Comparison of ENCODE assay signal across 9 cellular contexts in the genomic region with DNA sequence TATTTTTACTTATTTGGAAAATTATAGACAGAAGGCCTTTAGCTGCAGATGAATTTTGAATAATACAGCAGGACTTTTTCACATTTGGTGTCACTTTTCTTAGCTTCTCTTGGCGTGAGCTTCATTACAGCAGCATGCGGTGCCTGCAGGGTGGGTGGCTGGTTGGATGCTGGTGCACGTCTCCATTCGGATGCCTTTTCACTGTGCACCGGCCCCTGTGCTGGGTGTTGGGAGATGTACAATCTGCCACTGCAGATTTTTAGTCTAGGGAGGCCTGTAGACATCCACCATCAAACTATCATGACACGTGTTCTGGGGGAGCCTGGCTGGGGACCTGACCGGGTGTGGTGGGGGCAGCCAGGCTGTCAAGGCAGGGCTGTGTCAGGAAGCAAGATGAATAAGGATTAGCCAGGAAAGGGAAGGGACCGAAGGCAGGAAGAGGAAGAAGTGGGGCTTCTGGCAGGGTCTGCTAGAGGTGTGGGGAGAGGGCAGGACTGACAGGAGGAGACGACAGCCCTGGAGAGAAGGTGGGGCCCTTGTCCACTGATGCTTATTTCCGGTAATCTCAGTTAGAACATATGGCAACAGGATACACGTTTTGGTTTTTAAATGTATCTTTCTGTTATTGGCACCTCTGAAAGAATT.
DNase-seq lines count a peak whose midpoint lies in the region; ATAC-seq, FAIRE-seq and TF ChIP-seq lines count a peak whose summit lies in the region.
"Had no signal": no experiment of that assay in that cellular context is flagged by ENCODE, and none has a peak within 500 bp of the region (broad histone marks: within the 10 kb centered on the region; RNA-seq: fewer than 3 reads in every experiment).

No MANE protein-coding gene starts in this region.

- no peak for DNase-seq in MCF 10A (ENCODE audit: unreplicated experiment)
- DNase-seq in mammary epithelial cell: no peak
- DNase-seq in astrocyte (ENCODE audit: low read depth): no peak
- peak; percentile 44 to 47 for DNase-seq in lung microvascular endothelial cell (ENCODE audit: low read depth in 2 of 2)
- no peak for DNase-seq in uterus
- DNase-seq in body of pancreas: no peak
- DNase-seq in WERI-Rb-1: no peak
- no peak for DNase-seq in MV-4-11 (lab: John Stamatoyannopoulos, UW)
- DNase-seq: COR-L47 had no signal

- H3K36me3 Mint-ChIP-seq in MCF 10A (ENCODE audit: insufficient read depth, unreplicated experiment) (peaks cover 18% of the 10 kb centered on the region), astrocyte (ENCODE audit: low read depth, unreplicated experiment) (peaks cover 15% of the 10 kb centered on the region)

- BruUV-seq in MCF 10A (replicated peaks; lab: Mats Ljungman, UMichigan) (no TSS peak), mammary epithelial cell (replicated peaks; lab: Mats Ljungman, UMichigan) (no TSS peak)

- 97% methylated on average over 11 of the region's 11 CpGs for WGBS in mammary epithelial cell (ENCODE audit: low coverage, missing lambda C conversion rate)
- WGBS in body of pancreas, 2 donors: 73 to 80% methylated on average over 11 of the region's 11 CpGs

- H3K27ac ChIP-seq in mammary epithelial cell (ENCODE audit: insufficient read depth, low read depth, low read length) (no peak overlapping the region), astrocyte (ENCODE audit: low read depth, low read length) (peak overlapping the region; percentile 47), uterus (peak overlapping the region; percentile 70 to 72), body of pancreas (no peak overlapping the region), WERI-Rb-1 (no peak overlapping the region)

- H3K9me3 Mint-ChIP-seq in MCF 10A (ENCODE audit: unreplicated experiment): no peaks in the 10 kb centered on the region
- H3K9me3 Mint-ChIP-seq in astrocyte (ENCODE audit: unreplicated experiment): no peaks in the 10 kb centered on the region

- POLR2A ChIA-PET in MCF 10A (lab: Yijun Ruan, JAX): interaction anchor here (0.7 to 0.9 kb wide), 3 partner anchors 15 to 105 kb away, joined by 3 read pairs; no protein-coding TSS in a partner anchor

- H3K4me3 Mint-ChIP-seq in MCF 10A (ENCODE audit: unreplicated experiment): peak overlapping the region; percentile 48
- H3K4me3 Mint-ChIP-seq in astrocyte (ENCODE audit: unreplicated experiment): peak overlapping the region; percentile 81

- H3K27me3 ChIP-seq in mammary epithelial cell (ENCODE audit: insufficient read depth, low read length) (no peaks in the 10 kb centered on the region), astrocyte (ENCODE audit: insufficient read depth, low read length) (no peaks in the 10 kb centered on the region), uterus (no peaks in the 10 kb centered on the region), body of pancreas (no peaks in the 10 kb centered on the region), WERI-Rb-1 (ENCODE audit: insufficient read depth, low read depth, severe bottlenecking) (no peaks in the 10 kb centered on the region)

- H3K9ac ChIP-seq in mammary epithelial cell (ENCODE audit: insufficient read depth, low read length): no peak overlapping the region
- peak overlapping the region; percentile 65 for H3K9ac ChIP-seq in astrocyte (ENCODE audit: low read length)

- H3K4me2 ChIP-seq in mammary epithelial cell (ENCODE audit: insufficient read depth, low read depth, low read length) (no peak overlapping the region), astrocyte (ENCODE audit: low read length) (peak overlapping the region; percentile 76)

- in situ Hi-C loops in mammary epithelial cell (cut with MboI; ENCODE audit: low sequenced_read_pairs in 2 of 2): loop anchor here (25.0 kb wide), 2 partner anchors 267 to 292 kb away; a partner anchor contains a TSS

- TF ChIP-seq CTCF in MCF 10A (IDR thresholded peaks at IDR 0.05; ENCODE audit: unreplicated experiment) (no peak), mammary epithelial cell (conservative IDR thresholded peaks at IDR 0.05 in 1 of 2, IDR thresholded peaks at IDR 0.05 in 1 of 2; ENCODE audit: extremely low read depth in 1 of 2, insufficient read depth in 1 of 2, low read depth in 1 of 2, low read length in 2 of 2) (no peak), astrocyte (IDR thresholded peaks at IDR 0.05; ENCODE audit: insufficient read depth, low read depth, low read length) (no peak), uterus (IDR thresholded peaks at IDR 0.05) (no peak), body of pancreas (IDR thresholded peaks at IDR 0.05) (no peak), WERI-Rb-1 (IDR thresholded peaks at IDR 0.05; ENCODE audit: low read depth, low read length) (no peak)

- peak overlapping the region; percentile 77 for H3K27ac Mint-ChIP-seq in MCF 10A (ENCODE audit: low read depth, unreplicated experiment)
- H3K27ac Mint-ChIP-seq in astrocyte (ENCODE audit: unreplicated experiment): peak overlapping the region; percentile 7

- H2AFZ ChIP-seq in mammary epithelial cell (ENCODE audit: low read depth, low read length) (no peak overlapping the region), astrocyte (ENCODE audit: low read depth, low read length) (no peak overlapping the region)

- dilution Hi-C loops in mammary epithelial cell (cut with HindIII; ENCODE audit: low sequenced_read_pairs): no loop called here

- H3K36me3 ChIP-seq in mammary epithelial cell (ENCODE audit: insufficient read depth, low read length) (peaks cover 3% of the 10 kb centered on the region), astrocyte (ENCODE audit: insufficient read depth, low read length) (no peaks in the 10 kb centered on the region), uterus (no peaks in the 10 kb centered on the region), body of pancreas (replicated peaks in 1 of 2; ENCODE audit: insufficient read depth in 1 of 2, low read depth in 2 of 2) (no peaks in the 10 kb centered on the region), WERI-Rb-1 (peaks cover 16% of the 10 kb centered on the region)

- H4K20me1 ChIP-seq in mammary epithelial cell (ENCODE audit: insufficient read depth, low read length) (peaks cover 3% of the 10 kb centered on the region), astrocyte (ENCODE audit: insufficient read depth, low read length) (peaks cover 60% of the 10 kb centered on the region)

- H3K9me3 ChIP-seq in mammary epithelial cell (replicated peaks; ENCODE audit: insufficient read depth, low read length) (no peaks in the 10 kb centered on the region), astrocyte (ENCODE audit: insufficient read depth, low read depth, low read length) (no peaks in the 10 kb centered on the region), uterus (no peaks in the 10 kb centered on the region), body of pancreas (no peaks in the 10 kb centered on the region), WERI-Rb-1 (ENCODE audit: severe bottlenecking) (no peaks in the 10 kb centered on the region)

- no peak for FAIRE-seq in astrocyte (lab: Jason Lieb, UNC)

- H3K4me3 ChIP-seq in mammary epithelial cell (replicated peaks in 1 of 3; ENCODE audit: insufficient read depth in 1 of 3, low read depth in 2 of 3, low read length in 3 of 3) (no peak overlapping the region), astrocyte (ENCODE audit: insufficient read depth, low read depth, low read length) (peak overlapping the region; percentile 32), uterus (no peak overlapping the region), body of pancreas (no peak overlapping the region), WERI-Rb-1 (ENCODE audit: low read depth, low read length) (no peak overlapping the region)

- H3K27me3 Mint-ChIP-seq in MCF 10A (ENCODE audit: insufficient read depth, unreplicated experiment) (no peaks in the 10 kb centered on the region), astrocyte (ENCODE audit: low read depth, unreplicated experiment) (no peaks in the 10 kb centered on the region)

- no peak for ATAC-seq in body of pancreas

- CTCF ChIA-PET in MCF 10A (lab: Yijun Ruan, JAX): interaction anchor here (0.6 to 1.6 kb wide), 4 partner anchors 12 to 288 kb away, joined by 3 to 4 read pairs (median 3); no protein-coding TSS in a partner anchor
- CTCF ChIA-PET in mammary epithelial cell (lab: Charles Lee; ENCODE audit: low non-redundant PET): interaction anchor here (0.6 kb wide), 1 partner anchor 12 kb away, joined by 14 read pairs; no protein-coding TSS in a partner anchor

- peaks cover 31% of the 10 kb centered on the region for H3K4me1 Mint-ChIP-seq in MCF 10A (ENCODE audit: insufficient read depth, unreplicated experiment)
- peaks cover 60% of the 10 kb centered on the region for H3K4me1 Mint-ChIP-seq in astrocyte (ENCODE audit: low read depth, unreplicated experiment)

- H3K79me2 ChIP-seq in mammary epithelial cell (ENCODE audit: insufficient read depth, low read length) (peaks cover 92% of the 10 kb centered on the region), astrocyte (ENCODE audit: insufficient read depth, low read length) (peaks cover 91% of the 10 kb centered on the region)

- intact Hi-C loops in MCF 10A (cut with micrococcal nuclease) (no loop called here), mammary epithelial cell (cut with micrococcal nuclease) (no loop called here), uterus (cut with DNase I; ENCODE audit: low total_unique reads) (no loop called here), body of pancreas (cut with DNase I) (no loop called here)

- TF ChIP-seq POLR2A in uterus (IDR thresholded peaks at IDR 0.05) (no peak), body of pancreas (IDR thresholded peaks at IDR 0.05) (no peak)

- H3K4me1 ChIP-seq in mammary epithelial cell (ENCODE audit: insufficient read depth, low read length): peaks cover 8% of the 10 kb centered on the region
- H3K4me1 ChIP-seq in astrocyte (ENCODE audit: insufficient read depth, low read length): peaks cover 19% of the 10 kb centered on the region
- H3K4me1 ChIP-seq in uterus: peaks cover 7 to 15% of the 10 kb centered on the region in 2 donors
- peaks cover 28% of the 10 kb centered on the region for H3K4me1 ChIP-seq in body of pancreas

Comparison
In these comparisons a context has a peak if more than half of its experiments do, and no peak if none do; other contexts are left out.
1. DNase-seq: peak in lung microvascular endothelial cell (2 of 2); none in MCF 10A (single experiment), mammary epithelial cell (single experiment), astrocyte (single experiment), uterus (0 of 2), body of pancreas (0 of 4), WERI-Rb-1 (single experiment) and MV-4-11 (single experiment).
2. H3K27ac ChIP-seq: peak in astrocyte (single experiment) and uterus (2 of 2); none in mammary epithelial cell (single experiment), body of pancreas (0 of 4) and WERI-Rb-1 (single experiment).